In genomic region chr2:241329669-241330615, GRCh38 we compare ENCODE assay signal across 1 cellular context.
A peak's percentile ranks its signal among the peaks of the same experiment; 100 is the strongest.
TF ChIP-seq lines count a peak whose summit lies in the region.

No MANE protein-coding gene starts in this region.

TF ChIP-seq in PFSK-1, 5 proteins besides CTCF, POLR2A, EP300 and RAD21:
- TF ChIP-seq REST (IDR thresholded peaks at IDR 0.05; ENCODE audit: insufficient read depth in 1 of 2, low read depth in 2 of 2, low read length in 2 of 2) (no peak), POLR2AphosphoS5 (IDR thresholded peaks at IDR 0.05; ENCODE audit: low read depth, low read length) (peak; percentile 22; the same call in 1 of the 2 replicates), FOXP2 (optimal IDR thresholded peaks at IDR 0.05; ENCODE audit: borderline replicate concordance, extremely low read depth, extremely low read length, insufficient read depth) (no peak), TAF1 (IDR thresholded peaks at IDR 0.05; ENCODE audit: borderline replicate concordance, insufficient read depth, low read length) (no peak), SIN3A (IDR thresholded peaks at IDR 0.05; ENCODE audit: borderline replicate concordance, insufficient read depth, low read length) (no peak)
